ENCODE assay signal across 1 cellular context in the genomic region with DNA sequence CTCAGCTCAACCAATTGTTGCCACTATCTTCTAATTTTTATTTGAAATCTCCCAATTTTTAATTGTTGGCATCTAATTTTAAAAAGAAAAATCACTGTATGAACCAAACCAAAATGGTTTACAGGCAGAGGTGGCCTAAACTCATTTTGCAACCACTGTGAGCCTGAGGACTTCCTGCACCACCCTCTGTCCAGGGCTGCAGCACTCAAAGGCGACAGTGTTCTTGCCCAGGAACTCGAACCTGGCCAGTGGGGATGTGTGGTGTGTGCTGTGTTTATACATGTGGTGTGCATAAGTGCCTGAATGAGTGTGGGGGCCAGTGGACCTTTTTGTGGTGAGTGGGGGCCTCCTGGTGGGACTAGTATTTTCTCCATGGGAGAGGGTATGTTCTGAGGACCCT.
TF ChIP-seq lines count a peak whose summit lies in the region.

No MANE protein-coding gene starts in this region.

TF ChIP-seq in liver, 16 proteins besides CTCF, POLR2A, EP300 and RAD21 (continued from another document):
- TF ChIP-seq, protein P1, sequence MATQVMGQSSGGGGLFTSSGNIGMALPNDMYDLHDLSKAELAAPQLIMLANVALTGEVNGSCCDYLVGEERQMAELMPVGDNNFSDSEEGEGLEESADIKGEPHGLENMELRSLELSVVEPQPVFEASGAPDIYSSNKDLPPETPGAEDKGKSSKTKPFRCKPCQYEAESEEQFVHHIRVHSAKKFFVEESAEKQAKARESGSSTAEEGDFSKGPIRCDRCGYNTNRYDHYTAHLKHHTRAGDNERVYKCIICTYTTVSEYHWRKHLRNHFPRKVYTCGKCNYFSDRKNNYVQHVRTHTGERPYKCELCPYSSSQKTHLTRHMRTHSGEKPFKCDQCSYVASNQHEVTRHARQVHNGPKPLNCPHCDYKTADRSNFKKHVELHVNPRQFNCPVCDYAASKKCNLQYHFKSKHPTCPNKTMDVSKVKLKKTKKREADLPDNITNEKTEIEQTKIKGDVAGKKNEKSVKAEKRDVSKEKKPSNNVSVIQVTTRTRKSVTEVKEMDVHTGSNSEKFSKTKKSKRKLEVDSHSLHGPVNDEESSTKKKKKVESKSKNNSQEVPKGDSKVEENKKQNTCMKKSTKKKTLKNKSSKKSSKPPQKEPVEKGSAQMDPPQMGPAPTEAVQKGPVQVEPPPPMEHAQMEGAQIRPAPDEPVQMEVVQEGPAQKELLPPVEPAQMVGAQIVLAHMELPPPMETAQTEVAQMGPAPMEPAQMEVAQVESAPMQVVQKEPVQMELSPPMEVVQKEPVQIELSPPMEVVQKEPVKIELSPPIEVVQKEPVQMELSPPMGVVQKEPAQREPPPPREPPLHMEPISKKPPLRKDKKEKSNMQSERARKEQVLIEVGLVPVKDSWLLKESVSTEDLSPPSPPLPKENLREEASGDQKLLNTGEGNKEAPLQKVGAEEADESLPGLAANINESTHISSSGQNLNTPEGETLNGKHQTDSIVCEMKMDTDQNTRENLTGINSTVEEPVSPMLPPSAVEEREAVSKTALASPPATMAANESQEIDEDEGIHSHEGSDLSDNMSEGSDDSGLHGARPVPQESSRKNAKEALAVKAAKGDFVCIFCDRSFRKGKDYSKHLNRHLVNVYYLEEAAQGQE (IDR thresholded peaks at IDR 0.05), result no peak
- TF ChIP-seq FOXA2 (IDR thresholded peaks at IDR 0.05) (no peak), RXRA (IDR thresholded peaks at IDR 0.05) (no peak), TAF1 (conservative IDR thresholded peaks at IDR 0.05) (no peak), NR2F2 (IDR thresholded peaks at IDR 0.05) (no peak), JUND (IDR thresholded peaks at IDR 0.05) (no peak), EGR1 (IDR thresholded peaks at IDR 0.05; ENCODE audit: low read depth in 2 of 2) (no peak)
- TF ChIP-seq, protein P2, sequence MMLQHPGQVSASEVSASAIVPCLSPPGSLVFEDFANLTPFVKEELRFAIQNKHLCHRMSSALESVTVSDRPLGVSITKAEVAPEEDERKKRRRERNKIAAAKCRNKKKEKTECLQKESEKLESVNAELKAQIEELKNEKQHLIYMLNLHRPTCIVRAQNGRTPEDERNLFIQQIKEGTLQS (IDR thresholded peaks at IDR 0.05), result no peak
TF ChIP-seq in liver: peak in this region for 0.
